In genomic region chr2:38597115-38597514, GRCh38 we compare ENCODE assay signal across 19 cellular contexts. TPM values are rescaled to one million over a fixed set of nuclear protein-coding genes. Genes with fewer than 3 reads are reported as not detected.
DNase-seq lines count a peak whose midpoint lies in the region; ATAC-seq and TF ChIP-seq lines count a peak whose summit lies in the region.
"Had no signal": no experiment of that assay in that cellular context is flagged by ENCODE, and none has a peak within 500 bp of the region (broad histone marks: within the 10 kb centered on the region; RNA-seq: fewer than 3 reads in every experiment).

No MANE protein-coding gene starts in this region.

- H4K20me1 ChIP-seq in Loucy (ENCODE audit: insufficient read depth, low read length, poor library complexity, severe bottlenecking), result peaks cover 77% of the 10 kb centered on the region

- no peaks in the 10 kb centered on the region for H3K27me3 Mint-ChIP-seq in activated CD4-positive, alpha-beta T cell treated with anti-CD3 and anti-CD28 coated beads, Interleukin-2, amount 10 ng/mL, durations not matched to agents 7 days and 5 days
- H3K27me3 Mint-ChIP-seq in brain, result no peaks in the 10 kb centered on the region
- H3K27me3 Mint-ChIP-seq: activated naive CD8-positive, alpha-beta T cell had no signal

- no peak for ATAC-seq in GM21576 (IDR thresholded peaks at IDR 0.05; ENCODE audit: unreplicated experiment)
- ATAC-seq: left cardiac atrium, sciatic nerve had no signal

- H3K9me2 ChIP-seq in Loucy (replicated peaks; ENCODE audit: low read depth, low read length), result no peaks in the 10 kb centered on the region

- H3K27ac Mint-ChIP-seq in activated CD4-positive, alpha-beta T cell treated with anti-CD3 and anti-CD28 coated beads, Interleukin-2, amount 10 ng/mL, durations not matched to agents 7 days and 5 days, result peak overlapping the region; percentile 33
- peak overlapping the region in 3 of 5 experiments; percentile 0 to 39 (median 4) for H3K27ac Mint-ChIP-seq in brain
- H3K27ac Mint-ChIP-seq: activated naive CD8-positive, alpha-beta T cell; naive B cell had no signal

- peak overlapping the region; percentile 37 for H3K4me3 ChIP-seq in Loucy (ENCODE audit: low read length, poor library complexity, severe bottlenecking)
- no peak overlapping the region for H3K4me3 ChIP-seq in sigmoid colon
- H3K4me3 ChIP-seq: BLaER1, ovary, suprapubic skin had no signal

- H3F3A ChIP-seq in Loucy (ENCODE audit: low read depth), result no peaks in the 10 kb centered on the region

- H3K9me3 Mint-ChIP-seq in activated CD4-positive, alpha-beta T cell treated with anti-CD3 and anti-CD28 coated beads, Interleukin-2, amount 10 ng/mL, durations not matched to agents 7 days and 5 days, result no peaks in the 10 kb centered on the region
- no peaks in the 10 kb centered on the region for H3K9me3 Mint-ChIP-seq in brain
- H3K9me3 Mint-ChIP-seq: naive B cell had no signal

- no peak overlapping the region for H3K4me3 Mint-ChIP-seq in activated CD4-positive, alpha-beta T cell treated with anti-CD3 and anti-CD28 coated beads, Interleukin-2, amount 10 ng/mL, durations not matched to agents 7 days and 5 days
- peak overlapping the region in 3 of 5 experiments; percentile 12 to 45 (median 44) for H3K4me3 Mint-ChIP-seq in brain
- H3K4me3 Mint-ChIP-seq: activated naive CD8-positive, alpha-beta T cell; naive B cell had no signal

- H3K4me1 Mint-ChIP-seq in activated CD4-positive, alpha-beta T cell treated with anti-CD3 and anti-CD28 coated beads, Interleukin-2, amount 10 ng/mL, durations not matched to agents 7 days and 5 days, result peaks cover 73% of the 10 kb centered on the region
- H3K4me1 Mint-ChIP-seq in brain, result peaks cover 68% of the 10 kb centered on the region

- WGBS in sigmoid colon, 2 donors, result 74 to 89% methylated on average over 5 of the region's 5 CpGs

- TF ChIP-seq CTCF in Loucy (conservative IDR thresholded peaks at IDR 0.05; ENCODE audit: low read length) (no peak), brain (conservative IDR thresholded peaks at IDR 0.05) (no peak), sigmoid colon (IDR thresholded peaks at IDR 0.05) (no peak)

- no peak for TF ChIP-seq EP300 in sigmoid colon (IDR thresholded peaks at IDR 0.05)

- H3K36me3 ChIP-seq in Loucy (ENCODE audit: insufficient read depth, low read length), result no peaks in the 10 kb centered on the region
- no peaks in the 10 kb centered on the region for H3K36me3 ChIP-seq in sigmoid colon
- H3K36me3 ChIP-seq: BLaER1, ovary, suprapubic skin had no signal

- TF ChIP-seq POLR2A in sigmoid colon (IDR thresholded peaks at IDR 0.05), result no peak

- peaks cover 99% of the 10 kb centered on the region for H3K79me2 ChIP-seq in Loucy (ENCODE audit: insufficient read depth, low read length)

- H3K9me3 ChIP-seq in Loucy (ENCODE audit: insufficient read depth, low read depth, low read length), result no peaks in the 10 kb centered on the region
- H3K9me3 ChIP-seq in sigmoid colon, result no peaks in the 10 kb centered on the region
- H3K9me3 ChIP-seq: BLaER1, ovary, suprapubic skin had no signal

- POLR2A ChIA-PET in activated CD4-positive, alpha-beta T cell treated with anti-CD3 and anti-CD28 coated beads, Interleukin-2, amount 10 ng/mL, durations not matched to agents 7 days and 5 days (lab: Charles Lee), result no interaction called here

- no peak overlapping the region for H2AFZ ChIP-seq in Loucy (ENCODE audit: low read length)

- no peak overlapping the region for H3K9ac ChIP-seq in Loucy (ENCODE audit: low read depth, low read length, poor library complexity, severe bottlenecking)
- H3K9ac ChIP-seq: BLaER1 had no signal

- peak overlapping the region; percentile 83 for H3K4me2 ChIP-seq in Loucy (ENCODE audit: low read depth, low read length, poor library complexity, severe bottlenecking)
- H3K4me2 ChIP-seq: BLaER1 had no signal

- peaks cover 63% of the 10 kb centered on the region for H3K4me1 ChIP-seq in Loucy (ENCODE audit: insufficient read depth, low read length, poor library complexity, severe bottlenecking)
- peaks cover 0 to 76% (median 69%) of the 10 kb centered on the region in 4 donors for H3K4me1 ChIP-seq in sigmoid colon

- H3K36me3 Mint-ChIP-seq in activated CD4-positive, alpha-beta T cell treated with anti-CD3 and anti-CD28 coated beads, Interleukin-2, amount 10 ng/mL, durations not matched to agents 7 days and 5 days (ENCODE audit: low read depth), result peaks cover 14% of the 10 kb centered on the region
- peaks cover 33% of the 10 kb centered on the region for H3K36me3 Mint-ChIP-seq in brain
- H3K36me3 Mint-ChIP-seq: naive B cell had no signal

- peak overlapping the region; percentile 86 to 99 (median 95) for H3K27ac ChIP-seq in sigmoid colon
- H3K27ac ChIP-seq: BLaER1, ovary, suprapubic skin had no signal

- intact Hi-C loops in sigmoid colon (cut with DNase I), result no loop called here

- no peak for DNase-seq in activated CD4-positive, alpha-beta T cell treated with anti-CD3 and anti-CD28 coated beads, Interleukin-2, amount 10 ng/mL, durations not matched to agents 7 days and 5 days
- DNase-seq in activated CD4-positive, alpha-beta T cell treated with anti-CD3 and anti-CD28 coated beads, Interleukin-2, amount 50 U/mL, for 4 hours, result no peak
- no peak for DNase-seq in sigmoid colon
- no peak for DNase-seq in NCI-H1048 (lab: John Stamatoyannopoulos, UW)
- no peak for DNase-seq in HT-29 (ENCODE audit: low spot score)
- DNase-seq: activated CD4-positive, alpha-beta T cell treated with anti-CD3 and anti-CD28 coated beads for 4 hours; left cardiac atrium; mesenchymal stem cell; naive B cell; NCI-H2029 treated with DMSO at 0.1 percent for 48 hours; NCI-H446; ovary had no signal

- peaks cover 3% of the 10 kb centered on the region for H3K27me3 ChIP-seq in Loucy (ENCODE audit: insufficient read depth, low read length, poor library complexity, severe bottlenecking)
- H3K27me3 ChIP-seq in sigmoid colon, result no peaks in the 10 kb centered on the region
- H3K27me3 ChIP-seq: ovary, suprapubic skin had no signal

- CTCF ChIA-PET in activated CD4-positive, alpha-beta T cell treated with anti-CD3 and anti-CD28 coated beads, Interleukin-2, amount 10 ng/mL, durations not matched to agents 7 days and 5 days (lab: Charles Lee), result interaction anchor here (0.6 to 3.8 kb wide), 5 partner anchors 15 to 154 kb away, joined by 3 to 18 read pairs (median 3); partner anchors contain the start of gene SRSF7

RNA-seq across cellular contexts. Expression of gene HNRNPLL, which starts 5.6 kb away (rescaled TPM):
- 10 to 100 TPM; 54.2 to 55.8 TPM for total RNA-seq in activated CD4-positive, alpha-beta T cell treated with anti-CD3 and anti-CD28 coated beads, Interleukin-2, amount 10 ng/mL, durations not matched to agents 7 days and 5 days
- polyA plus RNA-seq in brain (ENCODE audit: insufficient read depth, low read depth, low replicate concordance) (33.3 TPM), sigmoid colon (10 to 100 TPM; 16.1 to 19.9 (median 16.2) TPM)
- 10 to 100 TPM; 63.7 to 82.0 (median 72.5) TPM for total RNA-seq in sigmoid colon
- 24.7 and 32.4 TPM in 2 replicates for total RNA-seq in HT-29 (2014; rRNA removed; shearing (Covaris generic))
